ENCODE assay signal across 18 cellular contexts in genomic region chrX:128728943-128729342, GRCh38.
"Had no signal": no experiment of that assay in that cellular context is flagged by ENCODE, and none has a peak within 500 bp of the region (broad histone marks: within the 10 kb centered on the region; RNA-seq: fewer than 3 reads in every experiment).

No MANE protein-coding gene starts in this region.

- H3K27me3 ChIP-seq: brain microvascular endothelial cell, esophagus squamous epithelium, suprapubic skin had no signal

- DNase-seq: activated CD4-positive, alpha-beta T cell treated with anti-CD3 and anti-CD28 coated beads, Interleukin-2, amount 10 ng/mL, durations not matched to agents 7 days and 5 days; activated naive CD4-positive, alpha-beta T cell; anterior cingulate cortex; brain microvascular endothelial cell; cortex of kidney; effector CD4-positive, alpha-beta T cell; esophagus squamous epithelium; hippocampal formation; kidney; left ventricle myocardium inferior; mucosa of descending colon; naive thymus-derived CD4-positive, alpha-beta T cell; pancreas; trophoblast cell had no signal

- H3K27ac ChIP-seq: brain microvascular endothelial cell, esophagus squamous epithelium, left ventricle myocardium inferior, pancreas, suprapubic skin had no signal

- H3K27ac Mint-ChIP-seq: activated CD4-positive, alpha-beta T cell treated with anti-CD3 and anti-CD28 coated beads, Interleukin-2, amount 10 ng/mL, durations not matched to agents 7 days and 5 days; naive thymus-derived CD4-positive, alpha-beta T cell; stimulated activated naive CD8-positive, alpha-beta T cell treated with anti-CD3 and anti-CD28 coated beads, Interleukin-15, Interleukin-2, amounts not matched to agents 100 ng/mL and 50 ng/mL, for 24 hours had no signal

- H3K36me3 ChIP-seq: brain microvascular endothelial cell, esophagus squamous epithelium, left ventricle myocardium inferior, pancreas, suprapubic skin had no signal

- H3K27me3 Mint-ChIP-seq: activated CD4-positive, alpha-beta T cell treated with anti-CD3 and anti-CD28 coated beads, Interleukin-2, amount 10 ng/mL, durations not matched to agents 7 days and 5 days; central memory CD8-positive, alpha-beta T cell; naive thymus-derived CD4-positive, alpha-beta T cell; stimulated activated naive CD8-positive, alpha-beta T cell treated with anti-CD3 and anti-CD28 coated beads, Interleukin-15, Interleukin-2, amounts not matched to agents 100 ng/mL and 50 ng/mL, for 24 hours had no signal

- H3K9me3 Mint-ChIP-seq: activated CD4-positive, alpha-beta T cell treated with anti-CD3 and anti-CD28 coated beads, Interleukin-2, amount 10 ng/mL, durations not matched to agents 7 days and 5 days had no signal

- H3K4me3 Mint-ChIP-seq: activated CD4-positive, alpha-beta T cell treated with anti-CD3 and anti-CD28 coated beads, Interleukin-2, amount 10 ng/mL, durations not matched to agents 7 days and 5 days; central memory CD8-positive, alpha-beta T cell; naive thymus-derived CD4-positive, alpha-beta T cell; stimulated activated naive CD8-positive, alpha-beta T cell treated with anti-CD3 and anti-CD28 coated beads, Interleukin-15, Interleukin-2, amounts not matched to agents 100 ng/mL and 50 ng/mL, for 24 hours had no signal

- H3K4me1 ChIP-seq: esophagus squamous epithelium, left ventricle myocardium inferior, pancreas, suprapubic skin had no signal

- H3K36me3 Mint-ChIP-seq: naive thymus-derived CD4-positive, alpha-beta T cell had no signal

- ATAC-seq: mucosa of descending colon; naive thymus-derived CD4-positive, alpha-beta T cell; sciatic nerve had no signal

- H3K4me3 ChIP-seq: esophagus squamous epithelium, left ventricle myocardium inferior, mucosa of descending colon, pancreas, suprapubic skin had no signal

- H3K9me3 ChIP-seq: esophagus squamous epithelium, left ventricle myocardium inferior, mucosa of descending colon, pancreas, suprapubic skin had no signal

- H3K4me1 Mint-ChIP-seq: activated CD4-positive, alpha-beta T cell treated with anti-CD3 and anti-CD28 coated beads, Interleukin-2, amount 10 ng/mL, durations not matched to agents 7 days and 5 days; central memory CD8-positive, alpha-beta T cell; naive thymus-derived CD4-positive, alpha-beta T cell had no signal
